Comparison of ENCODE assay signal across 15 cellular contexts in genomic region chr17:76742958-76743357, GRCh38. TPM values are rescaled to one million over a fixed set of nuclear protein-coding genes. Genes with fewer than 3 reads are reported as not detected.
DNase-seq lines count a peak whose midpoint lies in the region; ATAC-seq and TF ChIP-seq lines count a peak whose summit lies in the region.
"Had no signal": no experiment of that assay in that cellular context is flagged by ENCODE, and none has a peak within 500 bp of the region (broad histone marks: within the 10 kb centered on the region; RNA-seq: fewer than 3 reads in every experiment).

No MANE protein-coding gene starts in this region.

- H3K27ac Mint-ChIP-seq in activated T-helper 17 cell treated with anti-CD3 and anti-CD28 coated beads, Interleukin-2, amount 50 U/mL, for 72 hours = no peak overlapping the region
- H3K27ac Mint-ChIP-seq: H9 had no signal

- H3K27ac ChIP-seq in foreskin keratinocyte = no peak overlapping the region

- no peak for TF ChIP-seq CTCF in foreskin keratinocyte (conservative IDR thresholded peaks at IDR 0.05)

- H3K4me3 Mint-ChIP-seq in activated T-helper 17 cell treated with anti-CD3 and anti-CD28 coated beads, Interleukin-2, amount 50 U/mL, for 72 hours = no peak overlapping the region
- H3K4me3 Mint-ChIP-seq: H9 had no signal

- peaks cover 76% of the 10 kb centered on the region for H3K36me3 Mint-ChIP-seq in activated T-helper 17 cell treated with anti-CD3 and anti-CD28 coated beads, Interleukin-2, amount 50 U/mL, for 72 hours (ENCODE audit: low read depth)

- no peaks in the 10 kb centered on the region for H3K27me3 Mint-ChIP-seq in activated T-helper 17 cell treated with anti-CD3 and anti-CD28 coated beads, Interleukin-2, amount 50 U/mL, for 72 hours

- ATAC-seq in activated T-helper 17 cell treated with anti-CD3 and anti-CD28 coated beads, Interleukin-2, amount 50 U/mL, for 72 hours (replicated peaks) = peak; percentile 57
- ATAC-seq in foreskin keratinocyte = no peak

- H3K4me1 ChIP-seq in foreskin keratinocyte = peaks cover 10% of the 10 kb centered on the region

- H3K4me1 Mint-ChIP-seq in activated T-helper 17 cell treated with anti-CD3 and anti-CD28 coated beads, Interleukin-2, amount 50 U/mL, for 72 hours = peaks cover 21% of the 10 kb centered on the region

- H3K9me3 Mint-ChIP-seq in activated T-helper 17 cell treated with anti-CD3 and anti-CD28 coated beads, Interleukin-2, amount 50 U/mL, for 72 hours = no peaks in the 10 kb centered on the region
- H3K9me3 Mint-ChIP-seq: H9 had no signal

- peak; percentile 57 for DNase-seq in ELR (ENCODE audit: low read depth)
- DNase-seq in HCEC 1CT = peak; percentile 44
- peak; percentile 30 for DNase-seq in kidney tubule cell (ENCODE audit: low spot score)
- no peak for DNase-seq in foreskin keratinocyte
- no peak for DNase-seq in SK-N-DZ (ENCODE audit: low spot score)
- DNase-seq in HuH-7 (ENCODE audit: low spot score) = no peak
- no peak for DNase-seq in activated CD4-positive, CD25-positive, alpha-beta regulatory T cell (lab: John Stamatoyannopoulos, UW)
- DNase-seq: COR-L47, H9, MV-4-11, NCI-H1436 treated with DMSO at 0.1 percent for 48 hours, NCI-H2081, NCI-H510A treated with DMSO at 0.1 percent for 48 hours, NCI-H82 had no signal

- H3K27me3 ChIP-seq in foreskin keratinocyte = no peaks in the 10 kb centered on the region

RNA-seq across cellular contexts. Expression of gene MFSD11, which starts 5.0 kb away (rescaled TPM):
- 10 to 100 TPM; 20.9 to 28.6 TPM for total RNA-seq in activated T-helper 17 cell treated with anti-CD3 and anti-CD28 coated beads, Interleukin-2, amount 50 U/mL, for 72 hours
- 13.8 and 16.3 TPM in 2 replicates for total RNA-seq in foreskin keratinocyte
- polyA plus RNA-seq in foreskin keratinocyte = 9.1 and 10.1 TPM in 2 replicates
- polyA plus RNA-seq in SK-N-DZ (2014; cell fraction: cytosol; rRNA removed) = 33.1 and 35.2 TPM in 2 replicates
- 48.5 and 64.6 TPM in 2 replicates for polyA plus RNA-seq in SK-N-DZ (2014; cell fraction: nucleus; rRNA removed)

RNA-seq across cellular contexts. Expression of gene SRSF2, which starts 5.8 kb away (rescaled TPM):
- total RNA-seq in activated T-helper 17 cell treated with anti-CD3 and anti-CD28 coated beads, Interleukin-2, amount 50 U/mL, for 72 hours = 100 to 1,000 TPM; 254 to 438 TPM
- 280 and 282 TPM in 2 replicates for total RNA-seq in foreskin keratinocyte
- polyA plus RNA-seq in foreskin keratinocyte = 228 and 247 TPM in 2 replicates
- polyA plus RNA-seq in SK-N-DZ (2014; cell fraction: cytosol; rRNA removed) = 618 and 705 TPM in 2 replicates
- polyA plus RNA-seq in SK-N-DZ (2014; cell fraction: nucleus; rRNA removed) = 1,335 and 1,788 TPM in 2 replicates

RNA-seq across cellular contexts. Expression of gene METTL23, which starts 16.3 kb away (rescaled TPM):
- 10 to 100 TPM; 31.6 to 35.7 TPM for total RNA-seq in activated T-helper 17 cell treated with anti-CD3 and anti-CD28 coated beads, Interleukin-2, amount 50 U/mL, for 72 hours
- 28.7 and 29.3 TPM in 2 replicates for total RNA-seq in foreskin keratinocyte
- polyA plus RNA-seq in foreskin keratinocyte = 35.8 and 37.8 TPM in 2 replicates
- 54.4 and 64.0 TPM in 2 replicates for polyA plus RNA-seq in SK-N-DZ (2014; cell fraction: cytosol; rRNA removed)
- 69.4 and 78.4 TPM in 2 replicates for polyA plus RNA-seq in SK-N-DZ (2014; cell fraction: nucleus; rRNA removed)

RNA-seq across cellular contexts. Expression of gene JMJD6, which starts 16.6 kb away (rescaled TPM):
- 100 to 1,000 TPM in 1 of 2 donors, 10 to 100 TPM in 1; 99.1 to 144 TPM for total RNA-seq in activated T-helper 17 cell treated with anti-CD3 and anti-CD28 coated beads, Interleukin-2, amount 50 U/mL, for 72 hours
- 26.1 and 31.0 TPM in 2 replicates for total RNA-seq in foreskin keratinocyte
- polyA plus RNA-seq in foreskin keratinocyte = 27.3 and 32.3 TPM in 2 replicates
- polyA plus RNA-seq in SK-N-DZ (2014; cell fraction: cytosol; rRNA removed) = 31.5 and 37.4 TPM in 2 replicates
- polyA plus RNA-seq in SK-N-DZ (2014; cell fraction: nucleus; rRNA removed) = 28.4 and 34.2 TPM in 2 replicates

RNA-seq across cellular contexts. Expression of gene MXRA7, which starts 32.2 kb away (rescaled TPM):
- 1 to 10 TPM; 7.3 to 7.4 TPM for total RNA-seq in activated T-helper 17 cell treated with anti-CD3 and anti-CD28 coated beads, Interleukin-2, amount 50 U/mL, for 72 hours
- total RNA-seq in foreskin keratinocyte = 57.8 and 81.5 TPM in 2 replicates
- polyA plus RNA-seq in foreskin keratinocyte = 57.1 and 62.8 TPM in 2 replicates
- polyA plus RNA-seq in SK-N-DZ (2014; cell fraction: cytosol; rRNA removed) = 164 and 175 TPM in 2 replicates
- 91.7 and 100 TPM in 2 replicates for polyA plus RNA-seq in SK-N-DZ (2014; cell fraction: nucleus; rRNA removed)

Comparison
In these comparisons a context has a peak if more than half of its experiments do, and no peak if none do; other contexts are left out.
1. DNase-seq: peak in ELR (single experiment), HCEC 1CT (single experiment) and kidney tubule cell (single experiment); none in foreskin keratinocyte (0 of 2), SK-N-DZ (single experiment), HuH-7 (single experiment) and activated CD4-positive, CD25-positive, alpha-beta regulatory T cell (0 of 4).